8 cellular contexts compared by ENCODE assay signal in the genomic region with DNA sequence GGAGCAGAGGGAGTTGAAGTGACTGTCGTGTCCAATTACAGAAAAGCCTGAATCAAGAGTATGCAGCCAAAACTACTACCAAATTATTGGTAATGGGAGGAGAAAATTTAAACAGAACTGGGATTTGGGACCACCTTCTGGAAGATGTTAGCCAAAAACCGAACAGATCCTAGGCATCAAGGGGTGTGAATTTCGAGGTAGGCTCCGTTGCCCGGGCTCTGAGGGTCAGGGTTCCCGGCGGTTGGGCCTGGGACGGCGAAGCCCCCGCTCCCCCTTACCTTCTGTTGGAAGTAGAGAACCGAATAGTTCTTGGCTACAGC. TPM values are rescaled to one million over a fixed set of nuclear protein-coding genes. Genes with fewer than 3 reads are reported as not detected.
A peak's percentile ranks its signal among the peaks of the same experiment; 100 is the strongest.
DNase-seq lines count a peak whose midpoint lies in the region; ATAC-seq, FAIRE-seq and TF ChIP-seq lines count a peak whose summit lies in the region.

No MANE protein-coding gene starts in this region.

- H3K4me3 Mint-ChIP-seq in activated T-helper 2 cell treated with anti-CD3 and anti-CD28 coated beads, Interferon-gamma antibody, Interleukin-2, Interleukin-4, amounts not matched to agents 10 μg/mL and 5 μg/mL and 100 μg/mL, durations not matched to agents 14 hours and 24 hours and 36 hours (ENCODE audit: low read depth), result peak overlapping the region; percentile 100

- no peak for TF ChIP-seq CTCF in kidney (IDR thresholded peaks at IDR 0.05; ENCODE audit: borderline replicate concordance, extremely low read depth, insufficient read depth)
- TF ChIP-seq CTCF in thyroid gland (IDR thresholded peaks at IDR 0.05), result no peak

- H3K27me3 ChIP-seq in ACC112 (ENCODE audit: insufficient read depth, low read length) (no peaks in the 10 kb centered on the region), thyroid gland (no peaks in the 10 kb centered on the region)

- no peak for FAIRE-seq in kidney (lab: Jason Lieb, UNC)

- no peaks in the 10 kb centered on the region for H3K36me3 Mint-ChIP-seq in activated T-helper 2 cell treated with anti-CD3 and anti-CD28 coated beads, Interferon-gamma antibody, Interleukin-2, Interleukin-4, amounts not matched to agents 10 μg/mL and 5 μg/mL and 100 μg/mL, durations not matched to agents 14 hours and 24 hours and 36 hours (ENCODE audit: low read depth)

- no peak for DNase-seq in activated T-helper 2 cell treated with anti-CD3 and anti-CD28 coated beads, Interferon-gamma antibody, Interleukin-2, Interleukin-4, amounts not matched to agents 10 μg/mL and 5 μg/mL and 100 μg/mL, durations not matched to agents 14 hours and 24 hours and 36 hours (ENCODE audit: low spot score)
- DNase-seq in kidney (no peak), thyroid gland (no peak), T-helper 9 cell (no peak)

- 0 to 2% methylated on average over 11 of the region's 11 CpGs for WGBS in thyroid gland, 2 donors

- H3K4me1 ChIP-seq in ACC112 (ENCODE audit: control insufficient read depth, insufficient read depth, low read length, unreplicated experiment), result peaks cover 20% of the 10 kb centered on the region
- peaks cover 5 to 11% of the 10 kb centered on the region in 2 donors for H3K4me1 ChIP-seq in kidney (ENCODE audit: control insufficient read depth in 1 of 2, insufficient read depth in 1 of 2, low read depth in 1 of 2, low read length in 2 of 2)
- H3K4me1 ChIP-seq in thyroid gland, result peaks cover 0 to 9% of the 10 kb centered on the region in 2 donors

- H2AFZ ChIP-seq in ACC112 (ENCODE audit: low read length, unreplicated experiment), result peak overlapping the region; percentile 99

- H3K4me3 ChIP-seq in ACC112 (ENCODE audit: low read depth, low read length), result peak overlapping the region; percentile 96
- peak overlapping the region; percentile 72 to 99 for H3K4me3 ChIP-seq in kidney (ENCODE audit: low read length in 2 of 2)
- H3K4me3 ChIP-seq in thyroid gland (replicated peaks in 1 of 3), result peak overlapping the region; percentile 41 to 78 (median 60)

- H3K79me2 ChIP-seq in ACC112 (ENCODE audit: control insufficient read depth, insufficient read depth, low read length, unreplicated experiment), result peaks cover 48% of the 10 kb centered on the region

- no peak for TF ChIP-seq POLR2A in thyroid gland (IDR thresholded peaks at IDR 0.05)

- ATAC-seq in GM21515 (IDR thresholded peaks at IDR 0.05; ENCODE audit: unreplicated experiment) (peak; percentile 3), HG02981 (IDR thresholded peaks at IDR 0.05; ENCODE audit: unreplicated experiment) (no peak), HG03521 (IDR thresholded peaks at IDR 0.05; ENCODE audit: unreplicated experiment) (no peak)

- intact Hi-C loops in activated T-helper 2 cell treated with anti-CD3 and anti-CD28 coated beads, Interferon-gamma antibody, Interleukin-2, Interleukin-4, amounts not matched to agents 10 μg/mL and 5 μg/mL and 100 μg/mL, durations not matched to agents 14 hours and 24 hours and 36 hours (cut with micrococcal nuclease), result loop anchor here (1.0 to 2.0 kb wide), 3 partner anchors 27 to 81 kb away; no protein-coding TSS in a partner anchor
- intact Hi-C loops in kidney (cut with DNase I) (no loop called here), thyroid gland (cut with DNase I) (loop anchor here (10.0 kb wide), 3 partner anchors 175 to 915 kb away; a partner anchor contains a TSS)

- H3K4me1 Mint-ChIP-seq in activated T-helper 2 cell treated with anti-CD3 and anti-CD28 coated beads, Interferon-gamma antibody, Interleukin-2, Interleukin-4, amounts not matched to agents 10 μg/mL and 5 μg/mL and 100 μg/mL, durations not matched to agents 14 hours and 24 hours and 36 hours (ENCODE audit: low read depth), result peaks cover 59% of the 10 kb centered on the region

- H3K9me3 Mint-ChIP-seq in activated T-helper 2 cell treated with anti-CD3 and anti-CD28 coated beads, Interferon-gamma antibody, Interleukin-2, Interleukin-4, amounts not matched to agents 10 μg/mL and 5 μg/mL and 100 μg/mL, durations not matched to agents 14 hours and 24 hours and 36 hours, result no peaks in the 10 kb centered on the region

- H3K27ac ChIP-seq in ACC112 (ENCODE audit: low read depth, low read length), result peak overlapping the region; percentile 81; the same call in 1 of the 2 replicates
- peak overlapping the region; percentile 95 to 98 for H3K27ac ChIP-seq in kidney (ENCODE audit: low read depth in 2 of 2, low read length in 2 of 2)
- peak overlapping the region; percentile 53 to 94 (median 92) for H3K27ac ChIP-seq in thyroid gland

- H3K9ac ChIP-seq in kidney (ENCODE audit: low read length in 2 of 2), result peak overlapping the region; percentile 93 to 96

- H3K9me3 ChIP-seq in kidney (ENCODE audit: control insufficient read depth in 1 of 2, low read length in 2 of 2) (no peaks in the 10 kb centered on the region), thyroid gland (no peaks in the 10 kb centered on the region)

- peak overlapping the region; percentile 100 for H3K27ac Mint-ChIP-seq in activated T-helper 2 cell treated with anti-CD3 and anti-CD28 coated beads, Interferon-gamma antibody, Interleukin-2, Interleukin-4, amounts not matched to agents 10 μg/mL and 5 μg/mL and 100 μg/mL, durations not matched to agents 14 hours and 24 hours and 36 hours

- H3K36me3 ChIP-seq in ACC112 (ENCODE audit: insufficient read depth, low read length), result no peaks in the 10 kb centered on the region
- no peaks in the 10 kb centered on the region for H3K36me3 ChIP-seq in kidney (ENCODE audit: control insufficient read depth in 1 of 2, insufficient read depth in 2 of 2, low read length in 2 of 2)
- H3K36me3 ChIP-seq in thyroid gland, result no peaks in the 10 kb centered on the region

- no peaks in the 10 kb centered on the region for H3K27me3 Mint-ChIP-seq in activated T-helper 2 cell treated with anti-CD3 and anti-CD28 coated beads, Interferon-gamma antibody, Interleukin-2, Interleukin-4, amounts not matched to agents 10 μg/mL and 5 μg/mL and 100 μg/mL, durations not matched to agents 14 hours and 24 hours and 36 hours (ENCODE audit: low read depth)

RNA-seq across cellular contexts. Expression of a gene that starts 0.3 kb away (rescaled TPM):
- total RNA-seq in activated T-helper 2 cell treated with anti-CD3 and anti-CD28 coated beads, Interferon-gamma antibody, Interleukin-2, Interleukin-4, amounts not matched to agents 10 μg/mL and 5 μg/mL and 100 μg/mL, durations not matched to agents 14 hours and 24 hours and 36 hours, result 23.5 and 27.5 TPM in 2 replicates
- total RNA-seq in kidney, result 115 TPM
- 202 TPM for polyA plus RNA-seq in kidney (ENCODE audit: insufficient read depth, low read depth, low replicate concordance)
- 100 to 1,000 TPM in 1 of 4 donors, 10 to 100 TPM in 3; 59.1 to 122 (median 81.1) TPM for total RNA-seq in thyroid gland

RNA-seq across cellular contexts. Expression of a gene that starts 1.6 kb away (rescaled TPM):
- total RNA-seq in activated T-helper 2 cell treated with anti-CD3 and anti-CD28 coated beads, Interferon-gamma antibody, Interleukin-2, Interleukin-4, amounts not matched to agents 10 μg/mL and 5 μg/mL and 100 μg/mL, durations not matched to agents 14 hours and 24 hours and 36 hours, result 17.8 and 18.2 TPM in 2 replicates
- total RNA-seq in kidney (1.4 TPM), thyroid gland (1 to 10 TPM in 2 of 4 donors, under 1 TPM in 2; 0.25 to 3.3 (median 0.95) TPM)
- 0.19 TPM for polyA plus RNA-seq in kidney (ENCODE audit: insufficient read depth, low read depth, low replicate concordance)
